ENCODE assay signal across 10 cellular contexts in the genomic region with DNA sequence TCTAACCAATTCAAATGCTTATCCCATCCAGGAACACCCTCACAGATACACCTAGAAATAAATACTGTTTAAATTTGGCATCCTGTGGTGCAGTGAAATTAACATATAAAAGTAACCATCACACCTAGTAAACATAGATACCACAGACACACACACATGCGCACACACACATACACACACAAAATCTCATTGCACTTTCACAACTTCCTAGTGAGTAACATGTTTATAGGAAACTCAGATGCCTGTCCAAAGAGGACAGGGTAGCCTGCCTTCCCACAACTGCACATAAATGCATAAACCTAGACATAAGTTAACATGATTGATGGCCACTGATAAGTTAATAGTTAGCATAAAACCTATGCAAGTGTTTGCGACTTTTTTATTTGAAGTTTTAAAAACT.
"Had no signal": no experiment of that assay in that cellular context is flagged by ENCODE, and none has a peak within 500 bp of the region (broad histone marks: within the 10 kb centered on the region; RNA-seq: fewer than 3 reads in every experiment).

No MANE protein-coding gene starts in this region.

- ATAC-seq: HCT116 had no signal

- H3K9ac ChIP-seq: GM23248, KMS-11 had no signal

- H3K36me3 ChIP-seq: HAP-1 had no signal

- H3K4me3 ChIP-seq: GM23248, HAP-1 had no signal

- H3K27ac ChIP-seq: GM23248, HL-60, KMS-11 had no signal

- H2AFZ ChIP-seq: GM23248 had no signal

- DNase-seq: GM23248, GOT3, H7, HFFc6, Karpas-422, KBM-7 had no signal

- H3K4me2 ChIP-seq: KMS-11 had no signal

- H3K9me3 ChIP-seq: HAP-1 had no signal
